Comparison of ENCODE assay signal across 29 cellular contexts in genomic region chr7:49111706-49112105, GRCh38.
"Had no signal": no experiment of that assay in that cellular context is flagged by ENCODE, and none has a peak within 500 bp of the region (broad histone marks: within the 10 kb centered on the region; RNA-seq: fewer than 3 reads in every experiment).

No MANE protein-coding gene starts in this region.

- FAIRE-seq: astrocyte, bronchial epithelial cell had no signal

- H3K36me3 ChIP-seq: brain microvascular endothelial cell, gastrocnemius medialis, heart left ventricle, WERI-Rb-1 had no signal

- H3K4me1 ChIP-seq: gastrocnemius medialis, heart left ventricle had no signal

- H3K4me3 ChIP-seq: gastrocnemius medialis, heart left ventricle had no signal

- DNase-seq: activated B cell treated with CpG ODN at 0.5 μM for 24 hours; activated CD4-positive, alpha-beta T cell treated with anti-CD3 and anti-CD28 coated beads for 48 hours; activated CD4-positive, alpha-beta T cell treated with anti-CD3 and anti-CD28 coated beads, Interleukin-2, amount 50 U/mL, for 1 hour; activated CD4-positive, alpha-beta T cell treated with anti-CD3 and anti-CD28 coated beads, Interleukin-2, amount 50 U/mL, for 48 hours; activated CD8-positive, alpha-beta memory T cell treated with anti-CD3 and anti-CD28 coated beads for 24 hours; activated CD8-positive, alpha-beta T cell treated with anti-CD3 and anti-CD28 coated beads for 36 hours; activated effector memory CD4-positive, alpha-beta T cell treated with Interleukin-2 at 50 U/mL for 16 hours; activated gamma-delta T cell treated with Interleukin-2 at 50 U/mL for 16 hours; activated naive CD4-positive, alpha-beta T cell treated with anti-CD3 and anti-CD28 coated beads, Interleukin-2, amount 50 U/mL, for 16 hours; activated naive CD4-positive, alpha-beta T cell treated with Interleukin-2 at 50 U/mL for 16 hours; activated T-cell treated with anti-CD3 and anti-CD28 coated beads, Interleukin-2, amount 50 U/mL, for 4 hours; amniotic stem cell; anterior cingulate cortex; brain microvascular endothelial cell; cortex of kidney; dermis blood vessel endothelial cell; effector CD4-positive, alpha-beta T cell; foreskin fibroblast; gastrocnemius medialis; glutamatergic neuron; T-helper 17 cell; T1000; WERI-Rb-1 had no signal

- ATAC-seq: activated CD4-positive, CD25-positive, alpha-beta regulatory T cell treated with anti-CD3 and anti-CD28 coated beads, Interleukin-2, amount 50 U/mL, for 24 hours; activated CD8-positive, alpha-beta T cell treated with anti-CD3 and anti-CD28 coated beads for 36 hours; activated T-cell treated with anti-CD3 and anti-CD28 coated beads, Interleukin-2, amount 50 U/mL, for 4 hours; activated T-helper 17 cell treated with anti-CD3 and anti-CD28 coated beads, Interleukin-2, amount 50 U/mL, for 72 hours; esophagus mucosa; gastrocnemius medialis; T-helper 17 cell had no signal

- H3K27ac ChIP-seq: brain microvascular endothelial cell, gastrocnemius medialis, heart left ventricle, WERI-Rb-1 had no signal

- H3K9me3 ChIP-seq: gastrocnemius medialis had no signal

- H3K27me3 ChIP-seq: brain microvascular endothelial cell, gastrocnemius medialis, heart left ventricle had no signal
